In genomic region chr3:126291537-126291936, GRCh38 we compare ENCODE assay signal across 21 cellular contexts.
A peak's percentile ranks its signal among the peaks of the same experiment; 100 is the strongest.
DNase-seq lines count a peak whose midpoint lies in the region; ATAC-seq and TF ChIP-seq lines count a peak whose summit lies in the region.
"Had no signal": no experiment of that assay in that cellular context is flagged by ENCODE, and none has a peak within 500 bp of the region (broad histone marks: within the 10 kb centered on the region; RNA-seq: fewer than 3 reads in every experiment).

No MANE protein-coding gene starts in this region.

- H3K27me3 Mint-ChIP-seq in WTC11 (ENCODE audit: low read depth) (peaks cover 38% of the 10 kb centered on the region), osteocyte (ENCODE audit: unreplicated experiment) (peaks cover 19% of the 10 kb centered on the region)

- POLR2A ChIA-PET in WTC11 (lab: Charles Lee) = no interaction called here

- no peaks in the 10 kb centered on the region for H3K9me2 ChIP-seq in DOHH2 (replicated peaks; ENCODE audit: control insufficient read depth, low read length)

- 0 out of 2 replicates have a peak, but pooled peaks cover 1% of the 10 kb centered on the region for H3K9me3 ChIP-seq in DOHH2 (ENCODE audit: control insufficient read depth, insufficient read depth, low read length)
- H3K9me3 ChIP-seq: A549 had no signal

- TF ChIP-seq CTCF in DOHH2 (IDR thresholded peaks at IDR 0.05; ENCODE audit: low read depth, low read length, poor library complexity, severe bottlenecking) (no peak), WTC11 (IDR thresholded peaks at IDR 0.05) (no peak), osteocyte (IDR thresholded peaks at IDR 0.05) (no peak)

- H3K36me3 Mint-ChIP-seq in WTC11 (no peaks in the 10 kb centered on the region), osteocyte (ENCODE audit: unreplicated experiment) (no peaks in the 10 kb centered on the region)
- H3K36me3 Mint-ChIP-seq: CD8-positive, alpha-beta memory T cell had no signal

- CTCF ChIA-PET in WTC11 (lab: Charles Lee) = interaction anchor here (1.0 kb wide), 1 partner anchor 58 kb away, joined by 4 read pairs; no protein-coding TSS in a partner anchor

- H3K4me1 ChIP-seq in DOHH2 (ENCODE audit: control insufficient read depth, low read length) = peaks cover 97% of the 10 kb centered on the region
- H3K4me1 ChIP-seq: A549 had no signal

- H3K79me2 ChIP-seq in DOHH2 (ENCODE audit: control insufficient read depth, low read length) = no peaks in the 10 kb centered on the region

- H3K4me3 ChIP-seq in DOHH2 (ENCODE audit: low read length) = peak overlapping the region; percentile 48; the same call in 1 of the 2 replicates
- H3K4me3 ChIP-seq: A549, K562 had no signal

- H4K20me1 ChIP-seq in DOHH2 (ENCODE audit: control insufficient read depth, insufficient read depth, low read depth, low read length) = no peaks in the 10 kb centered on the region

- no peaks in the 10 kb centered on the region for H3K9me3 Mint-ChIP-seq in WTC11
- H3K9me3 Mint-ChIP-seq in osteocyte (ENCODE audit: unreplicated experiment) = no peaks in the 10 kb centered on the region
- H3K9me3 Mint-ChIP-seq: CD8-positive, alpha-beta memory T cell had no signal

- peaks cover 1% of the 10 kb centered on the region; the same call in 1 of the 2 replicates for H3K36me3 ChIP-seq in DOHH2 (ENCODE audit: control insufficient read depth, low read length)

- peak overlapping the region; percentile 86 for H3K4me2 ChIP-seq in DOHH2 (ENCODE audit: low read length)
- H3K4me2 ChIP-seq: A549 had no signal

- H3K4me1 Mint-ChIP-seq in WTC11 (peaks cover 36% of the 10 kb centered on the region), osteocyte (ENCODE audit: unreplicated experiment) (peaks cover 15% of the 10 kb centered on the region)
- H3K4me1 Mint-ChIP-seq: CD8-positive, alpha-beta memory T cell had no signal

- H3K4me3 Mint-ChIP-seq in WTC11 (no peak overlapping the region), osteocyte (ENCODE audit: unreplicated experiment) (no peak overlapping the region)
- H3K4me3 Mint-ChIP-seq: CD8-positive, alpha-beta memory T cell had no signal

- ATAC-seq in WTC11 = no peak
- ATAC-seq: A549, K562 had no signal

- DNase-seq in WTC11 (ENCODE audit: low spot score) = no peak
- peak; percentile 11 for DNase-seq in iPS-NIHi7 (ENCODE audit: extremely low spot score)
- DNase-seq in osteocyte (ENCODE audit: extremely low spot score, unreplicated experiment) = peak; percentile 65
- no peak for DNase-seq in RKO (ENCODE audit: low spot score)
- DNase-seq in T-helper 9 cell = no peak
- no peak for DNase-seq in NCI-H2081 (lab: John Stamatoyannopoulos, UW)
- DNase-seq: CD8-positive, alpha-beta memory T cell; DMS 273 treated with DMSO at 0.1 percent for 48 hours; DMS79 treated with DMSO at 0.1 percent for 48 hours; Kasumi-1; MV-4-11; NCI-H1105; NCI-H1436 treated with DMSO at 0.1 percent for 48 hours; NCI-H187 treated with DMSO at 0.1 percent for 48 hours; NCI-H2227 treated with DMSO at 0.1 percent for 48 hours; NCI-H526 treated with DMSO at 0.1 percent for 48 hours; SHP77 treated with DMSO at 0.1 percent for 48 hours had no signal

- H3K27ac Mint-ChIP-seq in WTC11 (no peak overlapping the region), osteocyte (ENCODE audit: unreplicated experiment) (no peak overlapping the region)
- H3K27ac Mint-ChIP-seq: CD14-positive monocyte; CD8-positive, alpha-beta memory T cell had no signal

- peak overlapping the region; percentile 61 for H3K27ac ChIP-seq in DOHH2 (ENCODE audit: low read depth, low read length)
- H3K27ac ChIP-seq: A549 had no signal

- peaks cover 14% of the 10 kb centered on the region for H3F3A ChIP-seq in DOHH2 (ENCODE audit: control insufficient read depth, insufficient read depth)

- H3K27me3 ChIP-seq in DOHH2 (ENCODE audit: control insufficient read depth, low read length) = no peaks in the 10 kb centered on the region

TF ChIP-seq in WTC11, 78 proteins besides CTCF, POLR2A, EP300 and RAD21:
- TF ChIP-seq NFATC4 (CRISPR knock-in tag; IDR thresholded peaks at IDR 0.05) (no peak), NFE2L1 (CRISPR knock-in tag; IDR thresholded peaks at IDR 0.05) (no peak), FOXP1 (CRISPR knock-in tag; IDR thresholded peaks at IDR 0.05; ENCODE audit: borderline replicate concordance) (0 out of 2 replicates have a peak, but pooled peaks have one; percentile 18)

Comparison
In these comparisons a context has a peak if more than half of its experiments do, and no peak if none do; other contexts are left out.
1. DNase-seq: peak in iPS-NIHi7 (single experiment) and osteocyte (single experiment); none in WTC11 (single experiment), RKO (single experiment), T-helper 9 cell (single experiment) and NCI-H2081 (0 of 2).